ENCODE assay signal across 7 cellular contexts in the genomic region with DNA sequence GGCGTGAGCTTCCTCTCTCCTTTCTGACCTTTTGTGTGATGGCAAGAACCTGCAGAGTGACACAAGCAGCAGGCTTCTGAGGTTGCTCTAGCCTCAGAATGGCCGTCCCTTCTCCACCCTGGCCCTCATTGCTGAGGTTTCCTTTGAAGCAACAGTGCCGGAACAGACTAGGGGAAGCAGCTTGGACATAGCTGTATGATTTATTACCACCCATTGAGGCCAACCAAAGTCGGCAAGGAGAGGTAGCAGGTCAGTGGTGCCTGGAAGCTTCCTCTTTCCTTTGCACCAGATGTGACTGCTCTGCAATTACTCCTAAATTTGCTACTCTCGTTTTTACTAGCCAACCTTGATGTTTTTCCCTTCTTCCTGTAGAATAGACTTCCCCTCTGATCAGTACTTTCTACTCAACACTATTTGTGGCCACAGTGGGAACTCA. TPM values are rescaled to one million over a fixed set of nuclear protein-coding genes. Genes with fewer than 3 reads are reported as not detected.
DNase-seq lines count a peak whose midpoint lies in the region; ATAC-seq and TF ChIP-seq lines count a peak whose summit lies in the region.

No MANE protein-coding gene starts in this region.

- H3K27me3 ChIP-seq in dorsolateral prefrontal cortex, result no peaks in the 10 kb centered on the region

- no peak for TF ChIP-seq CTCF in dorsolateral prefrontal cortex (IDR thresholded peaks at IDR 0.05 in 54 of 56, conservative IDR thresholded peaks at IDR 0.05 in 2 of 56; ENCODE audit: low read depth in 1 of 56, partially characterized antibody in 56 of 56)

- H3K27ac ChIP-seq in dorsolateral prefrontal cortex, result peak overlapping the region in 35 of 59 donors; percentile 8 to 70 (median 38)

- in situ Hi-C loops in KBM-7 (cut with MboI; ENCODE audit: low pct_unique_long_range_greater_than_20kb, low sequenced_read_pairs), result no loop called here

- H3K4me3 Mint-ChIP-seq in stimulated activated naive CD8-positive, alpha-beta T cell treated with anti-CD3 and anti-CD28 coated beads, Interleukin-15, Interleukin-2, amounts not matched to agents 100 ng/mL and 50 ng/mL, for 24 hours, result peak overlapping the region; percentile 17

- no peaks in the 10 kb centered on the region for H3K27me3 Mint-ChIP-seq in stimulated activated naive CD8-positive, alpha-beta T cell treated with anti-CD3 and anti-CD28 coated beads, Interleukin-15, Interleukin-2, amounts not matched to agents 100 ng/mL and 50 ng/mL, for 24 hours

- peak; percentile 96 for DNase-seq in KBM-7
- DNase-seq in dorsolateral prefrontal cortex, result no peak
- no peak for DNase-seq in SK-N-DZ (ENCODE audit: low spot score)
- no peak for DNase-seq in SW 1271 (lab: John Stamatoyannopoulos, UW)

- peak overlapping the region; percentile 57 for H3K27ac Mint-ChIP-seq in stimulated activated naive CD8-positive, alpha-beta T cell treated with anti-CD3 and anti-CD28 coated beads, Interleukin-15, Interleukin-2, amounts not matched to agents 100 ng/mL and 50 ng/mL, for 24 hours

- H3K4me3 ChIP-seq in dorsolateral prefrontal cortex, result no peak overlapping the region

- intact Hi-C loops in dorsolateral prefrontal cortex (cut with DNase I), result no loop called here

- no peaks in the 10 kb centered on the region for H3K9me3 Mint-ChIP-seq in stimulated activated naive CD8-positive, alpha-beta T cell treated with anti-CD3 and anti-CD28 coated beads, Interleukin-15, Interleukin-2, amounts not matched to agents 100 ng/mL and 50 ng/mL, for 24 hours

- peaks cover 37% of the 10 kb centered on the region for H3K36me3 Mint-ChIP-seq in stimulated activated naive CD8-positive, alpha-beta T cell treated with anti-CD3 and anti-CD28 coated beads, Interleukin-15, Interleukin-2, amounts not matched to agents 100 ng/mL and 50 ng/mL, for 24 hours (ENCODE audit: low read depth)

- ATAC-seq in GM19467 (IDR thresholded peaks at IDR 0.05; ENCODE audit: unreplicated experiment) (peak; percentile 48), HG03457 (IDR thresholded peaks at IDR 0.05; ENCODE audit: unreplicated experiment) (no peak)

- peaks cover 62% of the 10 kb centered on the region for H3K4me1 Mint-ChIP-seq in stimulated activated naive CD8-positive, alpha-beta T cell treated with anti-CD3 and anti-CD28 coated beads, Interleukin-15, Interleukin-2, amounts not matched to agents 100 ng/mL and 50 ng/mL, for 24 hours (ENCODE audit: low read depth)

RNA-seq across cellular contexts. Expression of a gene that starts 31.4 kb away (rescaled TPM):
- total RNA-seq in dorsolateral prefrontal cortex, result 10 to 100 TPM; 15.9 to 29.2 (median 22.0) TPM
- 45.0 and 50.5 TPM in 2 replicates for polyA plus RNA-seq in SK-N-DZ (2014; cell fraction: cytosol; rRNA removed)
- 22.1 and 30.4 TPM in 2 replicates for polyA plus RNA-seq in SK-N-DZ (2014; cell fraction: nucleus; rRNA removed)
